In genomic region chr12:49534806-49535278, GRCh38 we compare ENCODE assay signal across 1 cellular context.
TF ChIP-seq lines count a peak whose summit lies in the region.

No MANE protein-coding gene starts in this region.

TF ChIP-seq in HCT116, 20 proteins besides CTCF, POLR2A, EP300 and RAD21 (continued from another document):
- no peak for TF ChIP-seq ZBTB33 (IDR thresholded peaks at IDR 0.05; ENCODE audit: extremely low read depth, insufficient replicate concordance, low read length)
- TF ChIP-seq REST (IDR thresholded peaks at IDR 0.05; ENCODE audit: low read depth): no peak
- TF ChIP-seq ATF3 (IDR thresholded peaks at IDR 0.05): no peak
- TF ChIP-seq ZFX (IDR thresholded peaks at IDR 0.05): no peak
- no peak for TF ChIP-seq SRF (IDR thresholded peaks at IDR 0.05; ENCODE audit: low read depth)
- TF ChIP-seq EGR1 (IDR thresholded peaks at IDR 0.05; ENCODE audit: low read depth): no peak
- TF ChIP-seq SP1 (IDR thresholded peaks at IDR 0.05; ENCODE audit: low read depth): no peak
- no peak for TF ChIP-seq POLR2AphosphoS5 (IDR thresholded peaks at IDR 0.05; ENCODE audit: low read depth, low read length)
- no peak for TF ChIP-seq ZNF274 (IDR thresholded peaks at IDR 0.05; ENCODE audit: low read depth, low read length)
- TF ChIP-seq SIN3A (IDR thresholded peaks at IDR 0.05; ENCODE audit: low read depth): no peak
- TF ChIP-seq CBX3 (IDR thresholded peaks at IDR 0.05; ENCODE audit: low read depth): no peak
- no peak for TF ChIP-seq FOSL1 (IDR thresholded peaks at IDR 0.05; ENCODE audit: low read depth)
- no peak for TF ChIP-seq EZH2phosphoT487 (IDR thresholded peaks at IDR 0.05; ENCODE audit: borderline replicate concordance)
